In genomic region chr5:116772152-116772501, GRCh38 we compare ENCODE assay signal across 19 cellular contexts.
"Had no signal": no experiment of that assay in that cellular context is flagged by ENCODE, and none has a peak within 500 bp of the region (broad histone marks: within the 10 kb centered on the region; RNA-seq: fewer than 3 reads in every experiment).

No MANE protein-coding gene starts in this region.

- H3K9me3 Mint-ChIP-seq: neural crest cell, T-cell had no signal

- H3K36me3 ChIP-seq: adrenal gland, colonic mucosa, esophagus muscularis mucosa, left lung, ovary, stomach, upper lobe of right lung had no signal

- H3K4me1 ChIP-seq: adrenal gland, colonic mucosa, stomach, testis, upper lobe of right lung had no signal

- H3K36me3 Mint-ChIP-seq: T-cell had no signal

- H3K27ac ChIP-seq: adrenal gland, colonic mucosa, left lung, ovary, stomach, testis, upper lobe of right lung had no signal

- H3K27ac Mint-ChIP-seq: T-cell had no signal

- H3K9me3 ChIP-seq: adrenal gland, colonic mucosa, esophagus muscularis mucosa, left lung, ovary, stomach, testis, upper lobe of right lung had no signal

- ATAC-seq: activated CD4-positive, CD25-positive, alpha-beta regulatory T cell treated with anti-CD3 and anti-CD28 coated beads, Interleukin-2, amount 50 U/mL, for 24 hours; left lung; T-cell; upper lobe of right lung had no signal

- H3K4me3 ChIP-seq: adrenal gland, colonic mucosa, esophagus muscularis mucosa, left lung, ovary, stomach, testis, upper lobe of right lung had no signal

- H3K27me3 ChIP-seq: adrenal gland, colonic mucosa, esophagus muscularis mucosa, left lung, ovary, stomach, testis, upper lobe of right lung had no signal

- DNase-seq: activated naive CD4-positive, alpha-beta T cell treated with anti-CD3 and anti-CD28 coated beads, Interleukin-2, amount 50 U/mL, for 16 hours; activated T-cell treated with anti-CD3 and anti-CD28 coated beads, Interleukin-2, amount 50 U/mL, for 1 hour; caudate nucleus; colonic mucosa; hippocampal formation; kidney; left lung; ovary; stimulated activated CD4-positive, alpha-beta T cell treated with anti-CD3 and anti-CD28 coated beads, Interleukin-12 subunit alpha, Interleukin-12 subunit beta, amount 100 ng/mL, for 4 hours; stimulated activated CD4-positive, alpha-beta T cell treated with anti-CD3 and anti-CD28 coated beads, Interleukin-2, amount 100 ng/mL, for 24 hours; stomach; T-cell; T-helper 9 cell; testis; upper lobe of right lung had no signal

- H3K4me1 Mint-ChIP-seq: T-cell had no signal

- H3K4me3 Mint-ChIP-seq: neural crest cell, T-cell had no signal
